Comparison of ENCODE assay signal across 9 cellular contexts in the genomic region with DNA sequence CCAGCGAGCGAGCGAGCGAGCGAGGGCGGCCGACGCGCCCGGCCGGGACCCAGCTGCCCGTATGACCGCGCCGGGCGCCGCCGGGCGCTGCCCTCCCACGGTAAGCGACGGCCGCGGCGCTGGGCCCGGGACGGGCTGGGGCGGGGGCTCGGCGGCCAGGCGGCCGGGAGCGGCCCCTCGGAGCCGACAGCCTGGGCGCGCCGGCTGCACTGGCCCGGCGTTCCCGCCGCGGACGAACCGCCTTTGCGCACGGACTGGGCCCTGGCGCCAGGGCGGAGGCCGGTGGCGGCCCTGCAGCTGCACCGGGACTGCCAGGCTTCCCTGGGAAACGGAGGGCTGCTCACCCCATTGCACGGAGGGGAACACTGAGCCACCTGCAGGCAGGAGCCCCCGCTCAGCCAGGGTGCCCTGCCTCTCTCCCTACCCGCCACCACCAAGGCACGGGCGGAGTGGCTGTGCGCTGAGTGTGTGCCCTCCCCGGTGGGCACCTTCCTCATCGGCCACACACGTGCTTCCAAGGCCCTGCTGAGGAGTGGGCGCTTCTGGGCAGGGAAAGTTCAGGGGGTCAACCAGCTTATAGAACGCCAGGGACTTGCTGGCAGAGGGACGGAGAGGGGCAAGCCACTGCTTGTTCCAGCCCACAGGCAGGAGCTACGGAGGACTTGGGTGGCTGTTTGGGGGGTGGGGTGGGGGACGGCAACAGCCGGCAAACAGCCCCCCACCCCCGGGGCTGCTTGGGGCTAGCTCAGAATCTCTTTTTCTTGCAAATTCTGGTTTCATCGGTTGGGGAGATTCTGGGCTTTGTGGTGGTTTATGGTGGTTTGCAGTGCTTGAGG. TPM values are rescaled to one million over a fixed set of nuclear protein-coding genes. Genes with fewer than 3 reads are reported as not detected.
DNase-seq lines count a peak whose midpoint lies in the region; ATAC-seq, FAIRE-seq and TF ChIP-seq lines count a peak whose summit lies in the region.
"Had no signal": no experiment of that assay in that cellular context is flagged by ENCODE, and none has a peak within 500 bp of the region (broad histone marks: within the 10 kb centered on the region; RNA-seq: fewer than 3 reads in every experiment).

No MANE protein-coding gene starts in this region.

- H3K79me2 ChIP-seq in endothelial cell of umbilical vein (ENCODE audit: control insufficient read depth, insufficient read depth, low read length) (no peaks in the 10 kb centered on the region), neural progenitor cell (ENCODE audit: low read depth) (no peaks in the 10 kb centered on the region)

- no peaks in the 10 kb centered on the region for H3K9me3 ChIP-seq in heart right ventricle
- no peaks in the 10 kb centered on the region for H3K9me3 ChIP-seq in endothelial cell of umbilical vein (replicated peaks; ENCODE audit: control insufficient read depth, insufficient read depth, low read length)
- no peaks in the 10 kb centered on the region for H3K9me3 ChIP-seq in neural progenitor cell (ENCODE audit: low read depth)

- intact Hi-C loops in heart right ventricle (cut with DNase I) = loop anchor here in 8 of 10 donors (1.0 to 10.0 kb wide), 10 partner anchors 34 to 134 kb away; partner anchors contain the start of gene AHCYL1 (in 4 of the 8)
- intact Hi-C loops in Right ventricle myocardium inferior (cut with DNase I) = loop anchor here (5.0 kb wide), 4 partner anchors 34 to 119 kb away; partner anchors contain the start of gene AHCYL1
- intact Hi-C loops in endothelial cell of umbilical vein (cut with micrococcal nuclease) = loop anchor here (1.0 to 2.0 kb wide), 7 partner anchors 19 to 134 kb away; partner anchors contain the start of gene AHCYL1

- no peaks in the 10 kb centered on the region for H4K20me1 ChIP-seq in endothelial cell of umbilical vein (replicated peaks; ENCODE audit: control insufficient read depth, extremely low read depth, insufficient read depth, low read length)
- H4K20me1 ChIP-seq in neural progenitor cell (ENCODE audit: low read depth) = no peaks in the 10 kb centered on the region

- peak overlapping the region; percentile 70 for H3K9ac ChIP-seq in endothelial cell of umbilical vein (replicated peaks; ENCODE audit: extremely low read depth, insufficient read depth, low read length)
- H3K9ac ChIP-seq in neural progenitor cell = no peak overlapping the region

- POLR2A ChIA-PET in endothelial cell of umbilical vein (lab: Charles Lee) = interaction anchor here (1.4 to 1.6 kb wide), 2 partner anchors 15 to 68 kb away, joined by 3 to 5 read pairs; no protein-coding TSS in a partner anchor

- H3K4me3 ChIP-seq in heart right ventricle (peak overlapping the region; percentile 69 to 97 (median 89)), endothelial cell of umbilical vein (replicated peaks in 1 of 3; ENCODE audit: insufficient read depth in 1 of 3, low read depth in 1 of 3, low read length in 3 of 3) (peak overlapping the region; percentile 36 to 91 (median 45)), neural progenitor cell (peak overlapping the region; percentile 60)

- H3K4me2 ChIP-seq in endothelial cell of umbilical vein (ENCODE audit: insufficient read depth, low read length) (peak overlapping the region; percentile 20), neural progenitor cell (peak overlapping the region; percentile 95)

- peaks cover 26 to 80% (median 62%) of the 10 kb centered on the region in 9 donors for H3K4me1 ChIP-seq in heart right ventricle
- H3K4me1 ChIP-seq in endothelial cell of umbilical vein (ENCODE audit: control insufficient read depth, extremely low read depth, insufficient read depth, low read length) = peaks cover 8% of the 10 kb centered on the region
- H3K4me1 ChIP-seq in neural progenitor cell = peaks cover 29% of the 10 kb centered on the region

- no TSS peak for BruUV-seq in endothelial cell of umbilical vein (replicated peaks; lab: Mats Ljungman, UMichigan)

- peaks cover 36% of the 10 kb centered on the region for H3K4me1 Mint-ChIP-seq in neural progenitor cell

- H3F3A ChIP-seq in neural progenitor cell (ENCODE audit: low read depth) = peaks cover 5% of the 10 kb centered on the region

- WGBS in heart right ventricle, 2 donors = 1 to 3% methylated on average over 42 to 70 of the region's 70 CpGs

- H3K9me1 ChIP-seq in endothelial cell of umbilical vein (replicated peaks; ENCODE audit: control insufficient read depth, extremely low read depth, insufficient read depth, low read length) = no peaks in the 10 kb centered on the region

- peaks cover under 1% of the 10 kb centered on the region for H3K36me3 Mint-ChIP-seq in neural progenitor cell

- dilution Hi-C loops in endothelial cell of umbilical vein (cut with MboI; ENCODE audit: extremely low pct_ligation_motif_present, low sequenced_read_pairs) = no loop called here

- peaks cover 0 to 23% (median 10%) of the 10 kb centered on the region in 9 donors for H3K36me3 ChIP-seq in heart right ventricle
- H3K36me3 ChIP-seq in endothelial cell of umbilical vein (ENCODE audit: control insufficient read depth in 2 of 2, extremely low read depth in 1 of 2, insufficient read depth in 2 of 2, low read length in 2 of 2) = peaks cover 0 to 6% of the 10 kb centered on the region in 2 experiments
- no peaks in the 10 kb centered on the region for H3K36me3 ChIP-seq in neural progenitor cell

- H3K27me3 Mint-ChIP-seq in neural progenitor cell (ENCODE audit: insufficient read depth, low read depth) = peaks cover 18% of the 10 kb centered on the region

- peak overlapping the region; percentile 73 for H2AFZ ChIP-seq in endothelial cell of umbilical vein (ENCODE audit: low read depth, low read length)
- H2AFZ ChIP-seq in neural progenitor cell (replicated peaks) = peak overlapping the region; percentile 92

- TF ChIP-seq CTCF in heart right ventricle (IDR thresholded peaks at IDR 0.05) (no peak), endothelial cell of umbilical vein (IDR thresholded peaks at IDR 0.05; ENCODE audit: extremely low read depth in 1 of 2, insufficient read depth in 1 of 2, low read depth in 1 of 2, low read length in 2 of 2) (no peak), neural progenitor cell (IDR thresholded peaks at IDR 0.05) (no peak)

- peak overlapping the region; percentile 72 for H3K27ac Mint-ChIP-seq in neural progenitor cell

- no peaks in the 10 kb centered on the region for H3K9me3 Mint-ChIP-seq in neural progenitor cell

- DNase-seq in heart right ventricle (peak in 1 of 2 donors; percentile 42), Right ventricle myocardium inferior (ENCODE audit: missing footprints) (no peak), endothelial cell of umbilical vein (ENCODE audit: low read depth, low spot score) (peak; percentile 27), neural progenitor cell (ENCODE audit: low spot score) (peak; percentile 77), epidermal melanocyte (ENCODE audit: insufficient read length, low spot score) (no peak), superior temporal gyrus (ENCODE audit: extremely low spot score) (no peak), activated gamma-delta T cell treated with Interleukin-2 at 50 U/mL for 16 hours (no peak)
- DNase-seq in activated CD4-positive, alpha-beta T cell treated with anti-CD3 and anti-CD28 coated beads for 48 hours = peak; percentile 38

- H3K27ac ChIP-seq in heart right ventricle (peak overlapping the region; percentile 77 to 93 (median 88)), endothelial cell of umbilical vein (ENCODE audit: insufficient read depth, low read depth, low read length) (peak overlapping the region; percentile 45), neural progenitor cell (no peak overlapping the region)

- peak overlapping the region; percentile 90 for H3K4me3 Mint-ChIP-seq in neural progenitor cell

- TF ChIP-seq POLR2A in endothelial cell of umbilical vein (IDR thresholded peaks at IDR 0.05; ENCODE audit: low read depth, low read length) = no peak

- FAIRE-seq in endothelial cell of umbilical vein (lab: Jason Lieb, UNC) = no peak
- FAIRE-seq: colon had no signal

- peaks cover 0 to 17% (median 0%) of the 10 kb centered on the region in 7 donors for H3K27me3 ChIP-seq in heart right ventricle
- peaks cover 0 to 2% of the 10 kb centered on the region in 2 experiments for H3K27me3 ChIP-seq in endothelial cell of umbilical vein (ENCODE audit: control insufficient read depth in 2 of 2, insufficient read depth in 2 of 2, low read length in 2 of 2)
- peaks cover 62% of the 10 kb centered on the region for H3K27me3 ChIP-seq in neural progenitor cell

- CTCF ChIA-PET in endothelial cell of umbilical vein (lab: Charles Lee) = interaction anchor here (0.7 to 2.4 kb wide), 12 partner anchors 9 to 136 kb away, joined by 3 to 20 read pairs (median 4); partner anchors contain the start of gene AHCYL1

- ATAC-seq in heart right ventricle = peak in 5 of 8 donors; percentile 0 to 6 (median 5)
- no peak for ATAC-seq in Right ventricle myocardium inferior

TF ChIP-seq in endothelial cell of umbilical vein, 7 proteins besides CTCF, POLR2A, EP300 and RAD21:
- TF ChIP-seq GATA2 (IDR thresholded peaks at IDR 0.05; ENCODE audit: insufficient read depth, insufficient read length, low read depth, low read length) (no peak), MAX (IDR thresholded peaks at IDR 0.05; ENCODE audit: insufficient read depth, insufficient read length) (peak; percentile 2)
TF ChIP-seq in endothelial cell of umbilical vein: peak in this region for 1.

RNA-seq across cellular contexts. Expression of gene CSF1, which starts 0.5 kb away (rescaled TPM):
- total RNA-seq in heart right ventricle (10 to 100 TPM in 6 of 10 donors, 1 to 10 TPM in 4; 6.3 to 26.2 (median 12.3) TPM), Right ventricle myocardium inferior (19.0 TPM), endothelial cell of umbilical vein (22.7 and 28.9 TPM in 2 replicates), neural progenitor cell (ENCODE audit: low replicate concordance) (2.7 and 5.0 TPM in 2 replicates)
- polyA plus RNA-seq in heart right ventricle (10 to 100 TPM; 11.5 to 15.1 TPM), endothelial cell of umbilical vein (23.3 and 24.5 TPM in 2 replicates)
- 18.0 and 21.7 TPM in 2 replicates for polyA plus RNA-seq in endothelial cell of umbilical vein (2011; cell fraction: cytosol; rRNA removed)
- 17.9 and 23.3 TPM in 2 replicates for polyA plus RNA-seq in endothelial cell of umbilical vein (2011; cell fraction: nucleus; rRNA removed)
- 18.7 and 20.5 TPM in 2 replicates for polyA plus RNA-seq in endothelial cell of umbilical vein (2012)
- 10.2 and 22.5 TPM in 2 replicates for polyA minus RNA-seq in endothelial cell of umbilical vein
- polyA minus RNA-seq in endothelial cell of umbilical vein (2011; cell fraction: cytosol; rRNA and poly(A)+ RNA removed) = 1.6 TPM
- 5.8 and 10.2 TPM in 2 replicates for polyA minus RNA-seq in endothelial cell of umbilical vein (2011; cell fraction: nucleus; rRNA and poly(A)+ RNA removed)

Comparison
In these comparisons a context has a peak if more than half of its experiments do, and no peak if none do; other contexts are left out.
1. DNase-seq: peak in activated CD4-positive, alpha-beta T cell treated with anti-CD3 and anti-CD28 coated beads for 48 hours (single experiment), endothelial cell of umbilical vein (single experiment) and neural progenitor cell (single experiment); none in Right ventricle myocardium inferior (single experiment), epidermal melanocyte (single experiment), superior temporal gyrus (single experiment) and activated gamma-delta T cell treated with Interleukin-2 at 50 U/mL for 16 hours (single experiment).
2. Peak in every context shown above with its lines, with median percentiles within 50 percentile points of each other: H3K4me3 ChIP-seq.